In the genomic region with DNA sequence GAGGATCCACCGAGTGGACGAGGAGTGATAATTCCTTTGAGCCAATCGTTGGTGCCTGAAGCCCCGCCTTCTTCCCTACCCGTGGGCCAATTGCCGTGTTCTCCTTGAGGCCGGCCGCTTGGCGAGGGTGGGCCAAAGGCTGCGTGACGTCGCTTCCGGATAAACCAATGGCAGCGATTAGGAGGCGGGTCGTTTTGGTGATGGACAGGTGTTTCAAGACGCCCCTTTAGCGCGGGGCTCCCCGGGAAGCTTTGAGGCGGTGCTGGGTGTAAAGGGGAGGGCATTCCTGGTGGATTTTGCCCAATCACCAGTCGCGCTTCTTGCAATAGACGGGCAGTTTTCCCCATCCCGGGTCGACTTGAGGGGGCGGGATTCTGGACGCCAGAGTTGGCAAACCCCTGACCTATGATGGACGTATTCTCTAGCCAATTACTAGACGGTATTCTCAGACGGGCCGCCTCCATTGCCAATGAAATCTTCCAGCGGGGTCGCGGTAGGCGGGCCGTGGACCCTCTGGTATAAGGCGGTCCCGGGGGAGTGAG, we compare ENCODE assay signal across 8 cellular contexts. TPM values are rescaled to one million over a fixed set of nuclear protein-coding genes. Genes with fewer than 3 reads are reported as not detected.
DNase-seq lines count a peak whose midpoint lies in the region; ATAC-seq and TF ChIP-seq lines count a peak whose summit lies in the region.

No MANE protein-coding gene starts in this region.

- ATAC-seq in GM21723 (IDR thresholded peaks at IDR 0.05; ENCODE audit: unreplicated experiment) (peak; percentile 59), esophagus mucosa (peak; percentile 87)

- CTCF ChIA-PET in PC-9 (lab: Charles Lee), result interaction anchor here (0.6 to 1.4 kb wide), 2 partner anchors 37 to 42 kb away, joined by 3 to 6 read pairs; partner anchors contain the start of gene RRAS

- intact Hi-C loops in PC-9 (cut with micrococcal nuclease; ENCODE audit: unreplicated experiment), result loop anchor here (1.0 to 5.0 kb wide), 6 partner anchors 36 to 284 kb away; partner anchors contain the start of genes AKT1S1, AP2A1, RRAS and TBC1D17

- no peaks in the 10 kb centered on the region for H3K9me2 ChIP-seq in PC-9 (ENCODE audit: insufficient read depth)

- no TSS peak for BruUV-seq in PC-9 (replicated peaks; lab: Mats Ljungman, UMichigan)

- peak overlapping the region; percentile 97 for H3K4me2 ChIP-seq in PC-9

- peaks cover 40% of the 10 kb centered on the region for H4K20me1 ChIP-seq in PC-9 (ENCODE audit: insufficient read depth)

- peak; percentile 100 for DNase-seq in DMS 273 (lab: John Stamatoyannopoulos, UW; ENCODE audit: unreplicated experiment)
- DNase-seq in KBM-7, result peak; percentile 100
- peak; percentile 99 for DNase-seq in PC-9
- DNase-seq in activated T-cell treated with anti-CD3 and anti-CD28 coated beads, Interleukin-2, amount 50 U/mL, for 48 hours, result peak; percentile 99 to 100
- peak; percentile 99 for DNase-seq in stimulated activated CD8-positive, alpha-beta memory T cell treated with anti-CD3 and anti-CD28 coated beads, Interleukin-4, amount 100 ng/mL, for 48 hours

- H3K27ac ChIP-seq in PC-9, result peak overlapping the region; percentile 91

- H3K27me3 ChIP-seq in PC-9 (ENCODE audit: insufficient read depth, low read depth), result no peaks in the 10 kb centered on the region
- no peaks in the 10 kb centered on the region for H3K27me3 ChIP-seq in mucosa of stomach (ENCODE audit: control insufficient read depth, insufficient read depth, low read length)

- in situ Hi-C loops in KBM-7 (cut with MboI; ENCODE audit: low pct_unique_long_range_greater_than_20kb, low sequenced_read_pairs), result no loop called here

- H3K9ac ChIP-seq in mucosa of stomach (ENCODE audit: low read length), result peak overlapping the region; percentile 78

- H3K36me3 ChIP-seq in PC-9 (ENCODE audit: low read depth) (peaks cover 14% of the 10 kb centered on the region), mucosa of stomach (ENCODE audit: control insufficient read depth, insufficient read depth, low read length) (peaks cover 1% of the 10 kb centered on the region)

- POLR2A ChIA-PET in PC-9 (lab: Charles Lee; ENCODE audit: unreplicated experiment), result interaction anchor here (0.5 to 1.5 kb wide), 15 partner anchors 16 to 658 kb away, joined by 3 to 38 read pairs (median 4); partner anchors contain the start of genes NOSIP, RRAS and SCAF1

- TF ChIP-seq CTCF in PC-9 (conservative IDR thresholded peaks at IDR 0.05), result no peak

- H3K4me3 ChIP-seq in PC-9 (peak overlapping the region; percentile 99), mucosa of stomach (ENCODE audit: low read length) (peak overlapping the region; percentile 58)

- H3F3A ChIP-seq in PC-9 (ENCODE audit: insufficient read depth, low read depth), result peaks cover 54% of the 10 kb centered on the region

- peaks cover 46% of the 10 kb centered on the region for H3K79me2 ChIP-seq in PC-9 (ENCODE audit: low read depth)

- H3K9me3 ChIP-seq in PC-9 (ENCODE audit: insufficient read depth, low read depth) (no peaks in the 10 kb centered on the region), mucosa of stomach (ENCODE audit: control insufficient read depth, low read length) (no peaks in the 10 kb centered on the region)

- peaks cover 21% of the 10 kb centered on the region for H3K4me1 ChIP-seq in PC-9 (replicated peaks; ENCODE audit: insufficient read depth)
- H3K4me1 ChIP-seq in mucosa of stomach (ENCODE audit: control insufficient read depth, insufficient read depth, low read length), result peaks cover 19% of the 10 kb centered on the region

- H2AFZ ChIP-seq in PC-9, result peak overlapping the region; percentile 71

RNA-seq across cellular contexts. Expression of gene PRMT1, which starts 0.3 kb away (rescaled TPM):
- total RNA-seq in PC-9 (2021) (228 and 261 TPM in 2 replicates), esophagus mucosa (99.0 TPM)

RNA-seq across cellular contexts. Expression of gene BCL2L12, which starts 11.0 kb away (rescaled TPM):
- 80.3 and 84.8 TPM in 2 replicates for total RNA-seq in PC-9 (2021)
- 23.5 TPM for total RNA-seq in esophagus mucosa

RNA-seq across cellular contexts. Expression of gene IRF3, which starts 11.1 kb away (rescaled TPM):
- total RNA-seq in PC-9 (2021) (181 and 220 TPM in 2 replicates), esophagus mucosa (38.6 TPM)

RNA-seq across cellular contexts. Expression of gene ADM5, which starts 12.6 kb away (rescaled TPM):
- total RNA-seq in PC-9 (2021) (9.5 and 14.2 TPM in 2 replicates), esophagus mucosa (0.92 TPM)

RNA-seq across cellular contexts. Expression of gene CPT1C, which starts 14.2 kb away (rescaled TPM):
- total RNA-seq in PC-9 (2021), result 1.7 and 2.1 TPM in 2 replicates
- total RNA-seq in esophagus mucosa, result 1.1 TPM

Comparison
In these comparisons a context has a peak if more than half of its experiments do, and no peak if none do; other contexts are left out.
1. Peak in every context shown above with its lines: DNase-seq, ATAC-seq, H3K4me3 ChIP-seq and H3K27ac ChIP-seq.